ENCODE assay signal across 1 cellular context in genomic region chr6:54307412-54308036, GRCh38.
A peak's percentile ranks its signal among the peaks of the same experiment; 100 is the strongest.
TF ChIP-seq lines count a peak whose summit lies in the region.

No MANE protein-coding gene starts in this region.

TF ChIP-seq in HepG2, 621 proteins besides CTCF, POLR2A, EP300 and RAD21 (continued from another document and continues in another):
- TF ChIP-seq AHDC1 (CRISPR knock-in tag; IDR thresholded peaks at IDR 0.05; ENCODE audit: borderline replicate concordance) = peak; percentile 61; the same call in 1 of the 2 replicates
- no peak for TF ChIP-seq NFAT5 (CRISPR knock-in tag; IDR thresholded peaks at IDR 0.05)
- TF ChIP-seq ZNF713 (CRISPR knock-in tag; IDR thresholded peaks at IDR 0.05) = no peak
- TF ChIP-seq ZBTB3 (CRISPR knock-in tag; IDR thresholded peaks at IDR 0.05; ENCODE audit: borderline replicate concordance, low read depth) = no peak
- TF ChIP-seq FLYWCH1 (CRISPR knock-in tag; IDR thresholded peaks at IDR 0.05) = no peak
- no peak for TF ChIP-seq ZNF790 (CRISPR knock-in tag; IDR thresholded peaks at IDR 0.05; ENCODE audit: borderline replicate concordance)
- TF ChIP-seq TCF12 (IDR thresholded peaks at IDR 0.05) = no peak
- 0 out of 2 replicates have a peak, but pooled peaks have one; percentile 63 for TF ChIP-seq TCF12 (CRISPR knock-in tag; IDR thresholded peaks at IDR 0.05)
- TF ChIP-seq ZNF136 (CRISPR knock-in tag; IDR thresholded peaks at IDR 0.05; ENCODE audit: low read depth) = no peak
- no peak for TF ChIP-seq TRIM24 (CRISPR knock-in tag; IDR thresholded peaks at IDR 0.05)
- TF ChIP-seq BRF2 (CRISPR knock-in tag; IDR thresholded peaks at IDR 0.05) = no peak
- TF ChIP-seq TCF7 (IDR thresholded peaks at IDR 0.05; ENCODE audit: low read depth) = peak; percentile 22; the same call in 1 of the 2 replicates
- TF ChIP-seq ZNF839 (CRISPR knock-in tag; IDR thresholded peaks at IDR 0.05; ENCODE audit: borderline replicate concordance) = no peak
- no peak for TF ChIP-seq ZNF619 (CRISPR knock-in tag; IDR thresholded peaks at IDR 0.05)
- no peak for TF ChIP-seq ZNF770 (CRISPR knock-in tag; IDR thresholded peaks at IDR 0.05)
- TF ChIP-seq RFX5 (IDR thresholded peaks at IDR 0.05; ENCODE audit: low read depth, low read length) = no peak
- TF ChIP-seq ARID2 (CRISPR knock-in tag; IDR thresholded peaks at IDR 0.05; ENCODE audit: borderline replicate concordance) = no peak
- TF ChIP-seq ZNF34 (CRISPR knock-in tag; IDR thresholded peaks at IDR 0.05; ENCODE audit: borderline replicate concordance) = no peak
- 0 out of 2 replicates have a peak, but pooled peaks have one; percentile 67 for TF ChIP-seq NFE2 (CRISPR knock-in tag; IDR thresholded peaks at IDR 0.05)
- TF ChIP-seq ZBTB26 (CRISPR knock-in tag; IDR thresholded peaks at IDR 0.05; ENCODE audit: borderline replicate concordance) = no peak
- TF ChIP-seq ZNF317 (CRISPR knock-in tag; IDR thresholded peaks at IDR 0.05) = peak; percentile 35; the same call in 1 of the 2 replicates
- no peak for TF ChIP-seq SMAD9 (CRISPR knock-in tag; IDR thresholded peaks at IDR 0.05)
- TF ChIP-seq ZNF17 (CRISPR knock-in tag; IDR thresholded peaks at IDR 0.05) = no peak
- TF ChIP-seq ZMYM3 (CRISPR knock-in tag; IDR thresholded peaks at IDR 0.05) = no peak
- TF ChIP-seq NR1H2 (CRISPR knock-in tag; IDR thresholded peaks at IDR 0.05; ENCODE audit: borderline replicate concordance, low read depth) = no peak
- TF ChIP-seq SYNCRIP (IDR thresholded peaks at IDR 0.05; ENCODE audit: insufficient read depth, low read depth, low read length) = no peak
- no peak for TF ChIP-seq ZNF547 (CRISPR knock-in tag; IDR thresholded peaks at IDR 0.05)
- no peak for TF ChIP-seq CHD4 (IDR thresholded peaks at IDR 0.05; ENCODE audit: borderline replicate concordance, low read length)
- peak; percentile 67; the same call in 1 of the 2 replicates for TF ChIP-seq NFE2L2 (IDR thresholded peaks at IDR 0.05; ENCODE audit: low read length)
- peak; percentile 80 for TF ChIP-seq ZNF629 (CRISPR knock-in tag; conservative IDR thresholded peaks at IDR 0.05)
- peak; percentile 66 for TF ChIP-seq PAXIP1 (CRISPR knock-in tag; conservative IDR thresholded peaks at IDR 0.05)
- TF ChIP-seq ETV5 (CRISPR knock-in tag; IDR thresholded peaks at IDR 0.05; ENCODE audit: borderline replicate concordance) = peak; percentile 35; the same call in 1 of the 2 replicates
- TF ChIP-seq FOXP1 (IDR thresholded peaks at IDR 0.05) = no peak
- TF ChIP-seq FOXP1 (CRISPR knock-in tag; IDR thresholded peaks at IDR 0.05) = peak; percentile 64
- no peak for TF ChIP-seq TSC22D2 (CRISPR knock-in tag; IDR thresholded peaks at IDR 0.05; ENCODE audit: borderline replicate concordance)
- no peak for TF ChIP-seq ELK4 (CRISPR knock-in tag; IDR thresholded peaks at IDR 0.05; ENCODE audit: borderline replicate concordance)
